ENCODE assay signal across 13 cellular contexts in genomic region chr19:49663224-49663623, GRCh38. TPM values are rescaled to one million over a fixed set of nuclear protein-coding genes. Genes with fewer than 3 reads are reported as not detected.
A peak's percentile ranks its signal among the peaks of the same experiment; 100 is the strongest.
DNase-seq lines count a peak whose midpoint lies in the region; ATAC-seq and TF ChIP-seq lines count a peak whose summit lies in the region.
"Had no signal": no experiment of that assay in that cellular context is flagged by ENCODE, and none has a peak within 500 bp of the region (broad histone marks: within the 10 kb centered on the region; RNA-seq: fewer than 3 reads in every experiment).

No MANE protein-coding gene starts in this region.

- H3F3A ChIP-seq in neural progenitor cell (ENCODE audit: low read depth) = peaks cover 43% of the 10 kb centered on the region

- H3K4me3 ChIP-seq in CD8-positive, alpha-beta T cell (ENCODE audit: low read depth, low read length) = peak overlapping the region; percentile 20
- H3K4me3 ChIP-seq in neural progenitor cell (no peak overlapping the region), sigmoid colon (no peak overlapping the region)

- peak overlapping the region; percentile 99 for H3K27ac Mint-ChIP-seq in CD8-positive, alpha-beta T cell
- H3K27ac Mint-ChIP-seq in HFFc6 (peak overlapping the region; percentile 85; the same call in 1 of the 2 replicates), neural progenitor cell (no peak overlapping the region)
- H3K27ac Mint-ChIP-seq in activated naive CD8-positive, alpha-beta T cell treated with anti-CD3 and anti-CD28 coated beads, Interleukin-2, amount 50 U/mL, for 24 hours = no peak overlapping the region

- H3K27ac ChIP-seq in CD8-positive, alpha-beta T cell (ENCODE audit: low read depth, low read length) = peak overlapping the region; percentile 93
- H3K27ac ChIP-seq in neural progenitor cell (no peak overlapping the region), sigmoid colon (peak overlapping the region in 1 of 4 donors; percentile 90)

- DNase-seq in CD8-positive, alpha-beta T cell = no peak
- DNase-seq in HFFc6 = no peak
- DNase-seq in activated naive CD8-positive, alpha-beta T cell treated with anti-CD3 and anti-CD28 coated beads, Interleukin-2, amount 50 U/mL, for 24 hours = no peak
- no peak for DNase-seq in neural progenitor cell (ENCODE audit: low spot score)
- DNase-seq in sigmoid colon = no peak
- DNase-seq in KG1 (lab: John Stamatoyannopoulos, UW) = no peak
- DNase-seq: activated gamma-delta T cell, colonic mucosa, DMS153, Kasumi-1 had no signal

- peaks cover 39% of the 10 kb centered on the region for H3K79me2 ChIP-seq in neural progenitor cell (ENCODE audit: low read depth)

- CTCF ChIA-PET in CD8-positive, alpha-beta T cell (lab: Charles Lee) = interaction anchor here (1.0 to 4.6 kb wide), 4 partner anchors 9 to 15 kb away, joined by 3 to 19 read pairs (median 10); no protein-coding TSS in a partner anchor

- H3K36me3 ChIP-seq in CD8-positive, alpha-beta T cell (ENCODE audit: insufficient read depth, low read length) = peaks cover 43% of the 10 kb centered on the region
- H3K36me3 ChIP-seq in neural progenitor cell (peaks cover 4% of the 10 kb centered on the region), sigmoid colon (peaks cover 21 to 49% (median 35%) of the 10 kb centered on the region in 4 donors)

- peaks cover 29% of the 10 kb centered on the region for H3K4me1 ChIP-seq in CD8-positive, alpha-beta T cell (ENCODE audit: insufficient read depth, low read length)
- H3K4me1 ChIP-seq in neural progenitor cell (peaks cover 11% of the 10 kb centered on the region), sigmoid colon (peaks cover 0 to 33% (median 22%) of the 10 kb centered on the region in 4 donors)

- H3K9me3 Mint-ChIP-seq in CD8-positive, alpha-beta T cell = no peaks in the 10 kb centered on the region
- H3K9me3 Mint-ChIP-seq in HFFc6 (no peaks in the 10 kb centered on the region), neural progenitor cell (no peaks in the 10 kb centered on the region)
- no peaks in the 10 kb centered on the region for H3K9me3 Mint-ChIP-seq in activated naive CD8-positive, alpha-beta T cell treated with anti-CD3 and anti-CD28 coated beads, Interleukin-2, amount 50 U/mL, for 24 hours

- H2AFZ ChIP-seq in neural progenitor cell (replicated peaks) = no peak overlapping the region

- intact Hi-C loops in CD8-positive, alpha-beta T cell (cut with DNase I, micrococcal nuclease) = loop anchor here in 1 of 2 experiments (10.0 kb wide), 1 partner anchor 548 kb away; the partner anchor contains the start of genes C19orf73, LIN7B and PPFIA3
- intact Hi-C loops in sigmoid colon (cut with DNase I) = no loop called here

- H3K9me3 ChIP-seq in CD8-positive, alpha-beta T cell (ENCODE audit: low read length) = no peaks in the 10 kb centered on the region
- H3K9me3 ChIP-seq in neural progenitor cell (ENCODE audit: low read depth) = no peaks in the 10 kb centered on the region
- no peaks in the 10 kb centered on the region for H3K9me3 ChIP-seq in sigmoid colon
- H3K9me3 ChIP-seq: colonic mucosa, HAP-1 had no signal

- H3K4me2 ChIP-seq in neural progenitor cell = no peak overlapping the region

- WGBS in sigmoid colon, 2 donors = 92% methylated on average over 12 of the region's 12 CpGs

- POLR2A ChIA-PET in CD8-positive, alpha-beta T cell (lab: Charles Lee) = interaction anchor here (0.6 to 3.4 kb wide), 5 partner anchors 14 to 94 kb away, joined by 3 to 34 read pairs (median 24); partner anchors contain the start of genes PRMT1, RRAS and SCAF1

- H3K27me3 Mint-ChIP-seq in CD8-positive, alpha-beta T cell (ENCODE audit: low read depth) = no peaks in the 10 kb centered on the region
- peaks cover 11% of the 10 kb centered on the region for H3K27me3 Mint-ChIP-seq in HFFc6 (ENCODE audit: insufficient read depth)
- peaks cover 2% of the 10 kb centered on the region for H3K27me3 Mint-ChIP-seq in activated naive CD8-positive, alpha-beta T cell treated with anti-CD3 and anti-CD28 coated beads, Interleukin-2, amount 50 U/mL, for 24 hours
- H3K27me3 Mint-ChIP-seq in neural progenitor cell (ENCODE audit: insufficient read depth, low read depth) = peaks cover 5% of the 10 kb centered on the region

- H3K36me3 Mint-ChIP-seq in CD8-positive, alpha-beta T cell = peaks cover 63% of the 10 kb centered on the region
- peaks cover 7% of the 10 kb centered on the region; the same call in 1 of the 2 replicates for H3K36me3 Mint-ChIP-seq in HFFc6 (ENCODE audit: low read depth)
- peaks cover 24% of the 10 kb centered on the region for H3K36me3 Mint-ChIP-seq in activated naive CD8-positive, alpha-beta T cell treated with anti-CD3 and anti-CD28 coated beads, Interleukin-2, amount 50 U/mL, for 24 hours (ENCODE audit: low read depth)
- peaks cover 18% of the 10 kb centered on the region for H3K36me3 Mint-ChIP-seq in neural progenitor cell

- peak overlapping the region; percentile 99 for H3K4me3 Mint-ChIP-seq in CD8-positive, alpha-beta T cell
- H3K4me3 Mint-ChIP-seq in HFFc6 = no peak overlapping the region; the same call in 1 of the 2 replicates
- H3K4me3 Mint-ChIP-seq in activated naive CD8-positive, alpha-beta T cell treated with anti-CD3 and anti-CD28 coated beads, Interleukin-2, amount 50 U/mL, for 24 hours = peak overlapping the region; percentile 100
- peak overlapping the region; percentile 68 for H3K4me3 Mint-ChIP-seq in neural progenitor cell

- peaks cover 38% of the 10 kb centered on the region for H3K4me1 Mint-ChIP-seq in CD8-positive, alpha-beta T cell (ENCODE audit: low read depth)
- peaks cover 22% of the 10 kb centered on the region for H3K4me1 Mint-ChIP-seq in HFFc6 (ENCODE audit: low read depth)
- H3K4me1 Mint-ChIP-seq in activated naive CD8-positive, alpha-beta T cell treated with anti-CD3 and anti-CD28 coated beads, Interleukin-2, amount 50 U/mL, for 24 hours = peaks cover 36% of the 10 kb centered on the region
- H3K4me1 Mint-ChIP-seq in neural progenitor cell = peaks cover 15% of the 10 kb centered on the region

- TF ChIP-seq CTCF in CD8-positive, alpha-beta T cell (IDR thresholded peaks at IDR 0.05) = no peak
- TF ChIP-seq CTCF in HFFc6 (IDR thresholded peaks at IDR 0.05) = no peak
- TF ChIP-seq CTCF in neural progenitor cell (IDR thresholded peaks at IDR 0.05) = no peak
- no peak for TF ChIP-seq CTCF in sigmoid colon (IDR thresholded peaks at IDR 0.05)

- no peak for ATAC-seq in CD8-positive, alpha-beta T cell
- ATAC-seq in activated naive CD8-positive, alpha-beta T cell treated with anti-CD3 and anti-CD28 coated beads, Interleukin-2, amount 50 U/mL, for 24 hours = no peak
- ATAC-seq in esophagus mucosa = no peak

- H3K27me3 ChIP-seq in CD8-positive, alpha-beta T cell (ENCODE audit: insufficient read depth, low read length) = no peaks in the 10 kb centered on the region
- H3K27me3 ChIP-seq in neural progenitor cell = no peaks in the 10 kb centered on the region
- H3K27me3 ChIP-seq in sigmoid colon = no peaks in the 10 kb centered on the region
- H3K27me3 ChIP-seq: colonic mucosa had no signal

- no peak overlapping the region for H3K9ac ChIP-seq in neural progenitor cell

- peaks cover 19% of the 10 kb centered on the region for H4K20me1 ChIP-seq in neural progenitor cell (ENCODE audit: low read depth)

- TF ChIP-seq EP300 in sigmoid colon (IDR thresholded peaks at IDR 0.05) = no peak

- no peak for TF ChIP-seq POLR2A in sigmoid colon (IDR thresholded peaks at IDR 0.05)

RNA-seq across cellular contexts. Expression of gene IRF3, which starts 2.4 kb away (rescaled TPM):
- total RNA-seq in CD8-positive, alpha-beta T cell = 10 to 100 TPM; 92.0 to 99.5 TPM
- total RNA-seq in HFFc6 (2021; fragmentation: NEBNext Ultra II Directional; extraction: Animal tissue kit (Norgen Biotek cat#: 25700)) = 10 to 100 TPM; 55.5 to 72.8 (median 58.7) TPM
- total RNA-seq in neural progenitor cell (ENCODE audit: low replicate concordance) (29.5 and 65.1 TPM in 2 replicates), sigmoid colon (10 to 100 TPM; 28.2 to 59.1 (median 32.6) TPM), esophagus mucosa (38.6 TPM)
- polyA plus RNA-seq in sigmoid colon = 100 to 1,000 TPM in 1 of 3 donors, 10 to 100 TPM in 2; 50.9 to 125 (median 64.9) TPM

RNA-seq across cellular contexts. Expression of gene BCL2L12, which starts 2.5 kb away (rescaled TPM):
- total RNA-seq in CD8-positive, alpha-beta T cell = 10 to 100 TPM; 13.1 to 14.7 TPM
- total RNA-seq in HFFc6 (2021; fragmentation: NEBNext Ultra II Directional; extraction: Animal tissue kit (Norgen Biotek cat#: 25700)) = 10 to 100 TPM; 23.9 to 34.2 (median 33.4) TPM
- 6.1 and 41.8 TPM in 2 replicates for total RNA-seq in neural progenitor cell (ENCODE audit: low replicate concordance)
- total RNA-seq in sigmoid colon = 1 to 10 TPM; 4.6 to 9.2 (median 6.5) TPM
- 10 to 100 TPM in 2 of 3 donors, 1 to 10 TPM in 1; 9.0 to 43.6 (median 10.2) TPM for polyA plus RNA-seq in sigmoid colon
- total RNA-seq in esophagus mucosa = 23.5 TPM

RNA-seq across cellular contexts. Expression of gene PRMT1, which starts 13.8 kb away (rescaled TPM):
- 10 to 100 TPM; 37.7 to 42.6 TPM for total RNA-seq in CD8-positive, alpha-beta T cell
- 100 to 1,000 TPM; 209 to 226 (median 217) TPM for total RNA-seq in HFFc6 (2021; fragmentation: NEBNext Ultra II Directional; extraction: Animal tissue kit (Norgen Biotek cat#: 25700))
- total RNA-seq in neural progenitor cell (ENCODE audit: low replicate concordance) (480 and 755 TPM in 2 replicates), sigmoid colon (100 to 1,000 TPM; 106 to 175 (median 160) TPM), esophagus mucosa (99.0 TPM)
- polyA plus RNA-seq in sigmoid colon = 100 to 1,000 TPM in 2 of 3 donors, 10 to 100 TPM in 1; 84.1 to 172 (median 101) TPM

RNA-seq across cellular contexts. Expression of gene SCAF1, which starts 21.2 kb away (rescaled TPM):
- 10 to 100 TPM; 30.2 to 33.3 TPM for total RNA-seq in CD8-positive, alpha-beta T cell
- total RNA-seq in HFFc6 (2021; fragmentation: NEBNext Ultra II Directional; extraction: Animal tissue kit (Norgen Biotek cat#: 25700)) = 100 to 1,000 TPM; 112 to 134 (median 121) TPM
- total RNA-seq in neural progenitor cell (ENCODE audit: low replicate concordance) = 8.7 and 27.5 TPM in 2 replicates
- total RNA-seq in sigmoid colon = 10 to 100 TPM; 10.9 to 21.3 (median 12.5) TPM
- 10 to 100 TPM in 2 of 3 donors, 1 to 10 TPM in 1; 9.0 to 30.8 (median 16.0) TPM for polyA plus RNA-seq in sigmoid colon
- total RNA-seq in esophagus mucosa = 31.0 TPM

RNA-seq across cellular contexts. Expression of gene RRAS, which starts 23.3 kb away (rescaled TPM):
- total RNA-seq in CD8-positive, alpha-beta T cell = 1 to 10 TPM; 3.6 to 4.9 TPM
- 100 to 1,000 TPM; 130 to 162 (median 133) TPM for total RNA-seq in HFFc6 (2021; fragmentation: NEBNext Ultra II Directional; extraction: Animal tissue kit (Norgen Biotek cat#: 25700))
- total RNA-seq in neural progenitor cell (ENCODE audit: low replicate concordance) = 9.6 and 15.2 TPM in 2 replicates
- 100 to 1,000 TPM; 105 to 127 (median 125) TPM for total RNA-seq in sigmoid colon
- polyA plus RNA-seq in sigmoid colon = 100 to 1,000 TPM in 2 of 3 donors, 10 to 100 TPM in 1; 79.8 to 139 (median 130) TPM
- total RNA-seq in esophagus mucosa = 16.4 TPM
- polyA plus RNA-seq: neural cell had no signal

Comparison
In these comparisons a context has a peak if more than half of its experiments do, and no peak if none do; other contexts are left out.
1. H3K27ac Mint-ChIP-seq: peak in CD8-positive, alpha-beta T cell (single experiment) and HFFc6 (single experiment); none in activated naive CD8-positive, alpha-beta T cell treated with anti-CD3 and anti-CD28 coated beads, Interleukin-2, amount 50 U/mL, for 24 hours (single experiment) and neural progenitor cell (single experiment).